ENCODE assay signal across 1 cellular context in the genomic region with DNA sequence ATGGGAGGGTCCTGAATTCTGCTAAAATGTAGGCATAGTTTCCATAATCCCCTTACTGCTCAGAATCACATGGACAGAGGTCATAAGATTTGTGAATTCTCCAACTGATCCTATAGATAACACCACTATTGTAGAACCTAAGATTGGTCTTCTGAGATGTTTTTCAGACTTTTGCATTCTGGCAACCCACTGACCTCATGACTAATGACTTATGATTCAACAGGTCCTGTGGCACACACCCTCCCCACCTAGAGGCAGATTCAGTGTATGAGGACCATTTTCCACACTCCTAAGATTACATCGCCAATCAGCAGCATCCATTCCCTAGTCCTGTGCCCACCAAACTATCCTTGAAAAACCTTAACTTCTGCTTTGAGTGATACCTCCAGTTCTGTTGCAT.
TF ChIP-seq lines count a peak whose summit lies in the region.

No MANE protein-coding gene starts in this region.

TF ChIP-seq in IMR-90, 13 proteins besides CTCF, POLR2A, EP300 and RAD21:
- no peak for TF ChIP-seq NFE2L2 (IDR thresholded peaks at IDR 0.05; ENCODE audit: low read depth, low read length)
- TF ChIP-seq MXI1 (IDR thresholded peaks at IDR 0.05; ENCODE audit: borderline replicate concordance, low read depth, low read length): no peak
- TF ChIP-seq ELK1 (IDR thresholded peaks at IDR 0.05; ENCODE audit: borderline replicate concordance, low read depth, low read length): no peak
- TF ChIP-seq CEBPB (IDR thresholded peaks at IDR 0.05; ENCODE audit: low read depth, low read length): no peak
- TF ChIP-seq MAZ (IDR thresholded peaks at IDR 0.05; ENCODE audit: borderline replicate concordance, low read depth, low read length): no peak
- no peak for TF ChIP-seq CHD1 (IDR thresholded peaks at IDR 0.05; ENCODE audit: low read depth, low read length)
- no peak for TF ChIP-seq BHLHE40 (IDR thresholded peaks at IDR 0.05; ENCODE audit: low read depth, low read length)
- no peak for TF ChIP-seq MAFK (IDR thresholded peaks at IDR 0.05; ENCODE audit: low read depth, low read length)
- no peak for TF ChIP-seq SMC3 (IDR thresholded peaks at IDR 0.05; ENCODE audit: low read depth, low read length)
- TF ChIP-seq RFX5 (IDR thresholded peaks at IDR 0.05; ENCODE audit: low read depth, low read length): no peak
- TF ChIP-seq FOS (IDR thresholded peaks at IDR 0.05; ENCODE audit: low read depth, low read length): no peak
- TF ChIP-seq RCOR1 (IDR thresholded peaks at IDR 0.05; ENCODE audit: insufficient replicate concordance, low read length): no peak
- no peak for TF ChIP-seq USF2 (IDR thresholded peaks at IDR 0.05; ENCODE audit: low read depth, low read length)
